In the genomic region with DNA sequence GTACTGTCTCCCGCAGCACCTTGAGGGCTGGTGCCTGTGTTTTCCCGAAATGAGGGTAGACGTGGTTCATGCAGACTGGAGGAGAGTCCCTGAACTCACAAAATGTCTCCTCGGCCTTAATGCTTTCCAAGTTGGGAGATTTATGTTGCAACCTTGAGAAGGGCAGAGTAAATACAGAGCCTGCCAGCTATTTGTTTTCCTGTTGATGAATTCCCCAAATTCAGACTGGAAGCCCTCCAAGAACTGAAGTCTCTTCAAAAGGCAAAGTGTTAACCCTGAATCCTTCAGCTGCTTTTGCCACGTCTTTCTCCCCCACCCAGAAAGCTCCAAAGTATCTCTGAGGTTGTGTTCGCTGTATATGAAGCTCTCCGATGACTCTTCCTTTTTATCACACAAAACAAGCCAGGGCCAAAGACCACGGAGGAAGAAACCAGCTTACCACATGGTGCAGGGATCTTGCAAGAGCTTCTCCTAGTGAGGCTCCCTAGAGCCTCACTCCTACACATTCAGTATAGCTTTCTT, we compare ENCODE assay signal across 23 cellular contexts.
DNase-seq lines count a peak whose midpoint lies in the region; ATAC-seq and TF ChIP-seq lines count a peak whose summit lies in the region.
"Had no signal": no experiment of that assay in that cellular context is flagged by ENCODE, and none has a peak within 500 bp of the region (broad histone marks: within the 10 kb centered on the region; RNA-seq: fewer than 3 reads in every experiment).

No MANE protein-coding gene starts in this region.

- peaks cover 58% of the 10 kb centered on the region for H3K27me3 Mint-ChIP-seq in stimulated activated memory B cell treated with anti-CD40 and anti-IgM and Interleukin-4, amounts not matched to agents 10 μg/mL and 1 μg/mL and 100 μg/mL, for 72 hours

- peaks cover 40% of the 10 kb centered on the region for H3K4me1 Mint-ChIP-seq in stimulated activated memory B cell treated with anti-CD40 and anti-IgM and Interleukin-4, amounts not matched to agents 10 μg/mL and 1 μg/mL and 100 μg/mL, for 72 hours

- H3F3A ChIP-seq in smooth muscle cell (ENCODE audit: low read depth), result no peaks in the 10 kb centered on the region

- no peaks in the 10 kb centered on the region for H3K9me3 Mint-ChIP-seq in stimulated activated memory B cell treated with anti-CD40 and anti-IgM and Interleukin-4, amounts not matched to agents 10 μg/mL and 1 μg/mL and 100 μg/mL, for 72 hours
- H3K9me3 Mint-ChIP-seq: activated naive CD8-positive, alpha-beta T cell treated with anti-CD3 and anti-CD28 coated beads, Interleukin-2, amount 10 ng/mL, durations not matched to agents 7 days and 5 days; stimulated activated naive CD8-positive, alpha-beta T cell treated with anti-CD3 and anti-CD28 coated beads, Interleukin-15, Interleukin-2, amounts not matched to agents 100 ng/mL and 50 ng/mL, for 24 hours; T-helper 2 cell treated with Interferon-gamma antibody and Interleukin-4, amounts not matched to agents 5 μg/mL and 100 μg/mL, for 36 hours had no signal

- no peak overlapping the region for H3K4me2 ChIP-seq in smooth muscle cell

- H3K36me3 Mint-ChIP-seq in stimulated activated memory B cell treated with anti-CD40 and anti-IgM and Interleukin-4, amounts not matched to agents 10 μg/mL and 1 μg/mL and 100 μg/mL, for 72 hours, result no peaks in the 10 kb centered on the region
- H3K36me3 Mint-ChIP-seq: activated naive CD8-positive, alpha-beta T cell treated with anti-CD3 and anti-CD28 coated beads, Interleukin-2, amount 10 ng/mL, durations not matched to agents 7 days and 5 days had no signal

- no peaks in the 10 kb centered on the region for H3K27me3 ChIP-seq in smooth muscle cell (ENCODE audit: low read depth)
- H3K27me3 ChIP-seq: SJCRH30 had no signal

- no peak overlapping the region for H3K27ac Mint-ChIP-seq in stimulated activated memory B cell treated with anti-CD40 and anti-IgM and Interleukin-4, amounts not matched to agents 10 μg/mL and 1 μg/mL and 100 μg/mL, for 72 hours
- H3K27ac Mint-ChIP-seq: activated naive CD8-positive, alpha-beta T cell treated with anti-CD3 and anti-CD28 coated beads, Interleukin-2, amount 10 ng/mL, durations not matched to agents 7 days and 5 days; naive thymus-derived CD4-positive, alpha-beta T cell; stimulated activated naive CD8-positive, alpha-beta T cell treated with anti-CD3 and anti-CD28 coated beads, Interleukin-15, Interleukin-2, amounts not matched to agents 100 ng/mL and 50 ng/mL, for 24 hours; T-helper 2 cell treated with Interferon-gamma antibody and Interleukin-4, amounts not matched to agents 5 μg/mL and 100 μg/mL, for 36 hours had no signal

- no peaks in the 10 kb centered on the region for H3K36me3 ChIP-seq in smooth muscle cell (ENCODE audit: low read depth)
- H3K36me3 ChIP-seq: BE2C, SJCRH30 had no signal

- peak overlapping the region; percentile 26 for H2AFZ ChIP-seq in smooth muscle cell (ENCODE audit: low read depth)

- WGBS in smooth muscle cell (ENCODE audit: low lambda C conversion rate), result 55% methylated on average over 8 of the region's 8 CpGs

- no peaks in the 10 kb centered on the region for H3K9me3 ChIP-seq in smooth muscle cell (replicated peaks; ENCODE audit: low read depth)
- H3K9me3 ChIP-seq: BE2C, SJCRH30 had no signal

- H3K4me3 Mint-ChIP-seq in stimulated activated memory B cell treated with anti-CD40 and anti-IgM and Interleukin-4, amounts not matched to agents 10 μg/mL and 1 μg/mL and 100 μg/mL, for 72 hours, result no peak overlapping the region
- H3K4me3 Mint-ChIP-seq: activated naive CD8-positive, alpha-beta T cell treated with anti-CD3 and anti-CD28 coated beads, Interleukin-2, amount 10 ng/mL, durations not matched to agents 7 days and 5 days; naive thymus-derived CD4-positive, alpha-beta T cell; stimulated activated naive CD8-positive, alpha-beta T cell treated with anti-CD3 and anti-CD28 coated beads, Interleukin-15, Interleukin-2, amounts not matched to agents 100 ng/mL and 50 ng/mL, for 24 hours; T-helper 2 cell treated with Interferon-gamma antibody and Interleukin-4, amounts not matched to agents 5 μg/mL and 100 μg/mL, for 36 hours had no signal

- no peak for TF ChIP-seq CTCF in smooth muscle cell (IDR thresholded peaks at IDR 0.05; ENCODE audit: borderline replicate concordance, insufficient read depth, poor library complexity, severe bottlenecking)

- H4K20me1 ChIP-seq in smooth muscle cell (ENCODE audit: low read depth), result no peaks in the 10 kb centered on the region

- H3K4me1 ChIP-seq in smooth muscle cell (ENCODE audit: low read depth), result peaks cover 4% of the 10 kb centered on the region
- H3K4me1 ChIP-seq: BE2C had no signal

- ATAC-seq in stimulated activated memory B cell treated with anti-CD40 and anti-IgM and Interleukin-4, amounts not matched to agents 10 μg/mL and 1 μg/mL and 100 μg/mL, for 72 hours, result no peak
- ATAC-seq in GM19455 (IDR thresholded peaks at IDR 0.05; ENCODE audit: unreplicated experiment) (no peak), HG02623 (IDR thresholded peaks at IDR 0.05; ENCODE audit: unreplicated experiment) (no peak)
- ATAC-seq: activated CD4-positive, CD25-positive, alpha-beta regulatory T cell treated with anti-CD3 and anti-CD28 coated beads, Interleukin-2, amount 50 U/mL, for 24 hours; naive thymus-derived CD4-positive, alpha-beta T cell had no signal

- H3K4me3 ChIP-seq in smooth muscle cell, result no peak overlapping the region
- H3K4me3 ChIP-seq: SJCRH30 had no signal

- no peaks in the 10 kb centered on the region for H3K79me2 ChIP-seq in smooth muscle cell (ENCODE audit: low read depth)

- H3K27ac ChIP-seq in smooth muscle cell (ENCODE audit: low read depth), result no peak overlapping the region
- H3K27ac ChIP-seq: 22Rv1, SJCRH30 had no signal

- H3K9ac ChIP-seq in smooth muscle cell (ENCODE audit: low read depth), result no peak overlapping the region

- peak; percentile 17 for DNase-seq in NCI-H2227 (lab: John Stamatoyannopoulos, UW; ENCODE audit: unreplicated experiment)
- DNase-seq in NCI-H2227 treated with DMSO at 0.1 percent for 48 hours (lab: John Stamatoyannopoulos, UW), result no peak
- DNase-seq in NOMO-1 treated with dmso at 0.1 percent for 144 hours (lab: John Stamatoyannopoulos, UW; ENCODE audit: unreplicated experiment), result peak; percentile 9
- DNase-seq in cerebellar cortex (ENCODE audit: low spot score), result peak; percentile 33
- DNase-seq in smooth muscle cell (lab: John Stamatoyannopoulos, UW; ENCODE audit: unreplicated experiment), result no peak
- DNase-seq: activated naive CD8-positive, alpha-beta T cell treated with anti-CD3 and anti-CD28 coated beads, Interleukin-2, amount 10 ng/mL, durations not matched to agents 7 days and 5 days; BE2C; kidney glomerular epithelial cell; mesenchymal stem cell; MM.1S; naive thymus-derived CD4-positive, alpha-beta T cell; NCI-H1930; NCI-H510A treated with DMSO at 0.1 percent for 48 hours; SJCRH30; stimulated activated CD4-positive, alpha-beta T cell treated with anti-CD3 and anti-CD28 coated beads, Interleukin-2, amount 100 ng/mL, for 24 hours; trophoblast cell had no signal

Comparison
In these comparisons a context has a peak if more than half of its experiments do, and no peak if none do; other contexts are left out.
1. DNase-seq: peak in NCI-H2227 (single experiment), NOMO-1 treated with dmso at 0.1 percent for 144 hours (single experiment) and cerebellar cortex (single experiment); none in NCI-H2227 treated with DMSO at 0.1 percent for 48 hours (single experiment) and smooth muscle cell (single experiment).